8 cellular contexts compared by ENCODE assay signal in genomic region chr2:36618381-36618780, GRCh38.
A peak's percentile ranks its signal among the peaks of the same experiment; 100 is the strongest.
DNase-seq lines count a peak whose midpoint lies in the region; ATAC-seq lines count a peak whose summit lies in the region.

No MANE protein-coding gene starts in this region.

- no peaks in the 10 kb centered on the region for H3K27me3 ChIP-seq in iPS DF 6.9 (ENCODE audit: control insufficient read depth, insufficient read depth, low read length)

- peak; percentile 98 for ATAC-seq in GM18870 (IDR thresholded peaks at IDR 0.05; ENCODE audit: unreplicated experiment)
- ATAC-seq in HG02943 (IDR thresholded peaks at IDR 0.05; ENCODE audit: low read depth, unreplicated experiment), result peak; percentile 93

- no peak overlapping the region for H3K4me3 ChIP-seq in iPS DF 6.9 (ENCODE audit: low read length)

- H3K27ac ChIP-seq in iPS DF 6.9 (ENCODE audit: low read length), result no peak overlapping the region

- H3K36me3 ChIP-seq in iPS DF 6.9 (ENCODE audit: control insufficient read depth, insufficient read depth, low read length), result no peaks in the 10 kb centered on the region

- no peaks in the 10 kb centered on the region for H3K9me3 ChIP-seq in iPS DF 6.9 (ENCODE audit: control insufficient read depth, insufficient read depth, low read length)

- H3K4me1 ChIP-seq in iPS DF 6.9 (ENCODE audit: control insufficient read depth, insufficient read depth, low read length), result 0 out of 2 replicates have a peak, but pooled peaks cover 3% of the 10 kb centered on the region

- DNase-seq in DMS153 (lab: John Stamatoyannopoulos, UW) (peak; percentile 5), NCI-H146 (lab: John Stamatoyannopoulos, UW) (peak; percentile 74), iPS DF 6.9 (ENCODE audit: low read depth, low spot score) (peak; percentile 83), NK-92 (lab: John Stamatoyannopoulos, UW; ENCODE audit: unreplicated experiment) (no peak)
- DNase-seq in activated CD4-positive, alpha-beta T cell treated with anti-CD3 and anti-CD28 coated beads, Interleukin-2, amount 50 U/mL, for 48 hours, result peak; percentile 21 to 23
- no peak for DNase-seq in activated CD4-positive, CD25-positive, alpha-beta regulatory T cell (lab: John Stamatoyannopoulos, UW)

- no CpG with 5 or more reads among the region's 1 CpG for WGBS in iPS DF 6.9 (ENCODE audit: insufficient coverage, insufficient read length)

Comparison
In these comparisons a context has a peak if more than half of its experiments do, and no peak if none do; other contexts are left out.
1. DNase-seq: peak in DMS153 (single experiment), NCI-H146 (single experiment), activated CD4-positive, alpha-beta T cell treated with anti-CD3 and anti-CD28 coated beads, Interleukin-2, amount 50 U/mL, for 48 hours (2 of 2) and iPS DF 6.9 (single experiment); none in NK-92 (single experiment) and activated CD4-positive, CD25-positive, alpha-beta regulatory T cell (0 of 4).